13 cellular contexts compared by ENCODE assay signal in the genomic region with DNA sequence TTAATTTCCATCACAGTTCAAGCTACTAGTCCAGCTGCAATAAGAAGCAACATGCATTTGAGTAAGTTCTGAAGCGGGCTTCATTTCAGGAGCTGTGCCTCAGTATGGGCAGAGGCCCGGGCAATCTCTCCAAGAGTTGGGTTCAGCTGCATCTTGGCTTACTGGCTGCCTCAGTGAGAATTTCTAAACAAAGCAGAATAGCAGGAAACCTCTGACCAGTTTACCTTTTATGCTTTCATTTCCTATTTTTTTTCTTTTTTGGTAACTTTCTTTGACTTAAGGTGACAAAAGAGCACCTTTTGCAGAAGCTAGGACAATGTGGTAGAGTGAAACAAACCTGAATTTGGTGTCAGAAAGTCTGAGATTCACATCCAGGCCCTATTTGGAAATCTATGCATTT.
DNase-seq lines count a peak whose midpoint lies in the region; ATAC-seq and TF ChIP-seq lines count a peak whose summit lies in the region.
"Had no signal": no experiment of that assay in that cellular context is flagged by ENCODE, and none has a peak within 500 bp of the region (broad histone marks: within the 10 kb centered on the region; RNA-seq: fewer than 3 reads in every experiment).

No MANE protein-coding gene starts in this region.

- H3K4me1 ChIP-seq in ACC112 (ENCODE audit: control insufficient read depth, insufficient read depth, low read length, unreplicated experiment): no peaks in the 10 kb centered on the region
- peaks cover 34% of the 10 kb centered on the region for H3K4me1 ChIP-seq in MM.1S (ENCODE audit: low read length)
- peaks cover 0 to 6% (median 0%) of the 10 kb centered on the region in 4 donors for H3K4me1 ChIP-seq in tibial artery
- H3K4me1 ChIP-seq: psoas muscle had no signal

- no peak overlapping the region for H3K9ac ChIP-seq in MM.1S (ENCODE audit: low read length)

- H3K27ac ChIP-seq in ACC112 (ENCODE audit: low read depth, low read length): no peak overlapping the region
- peak overlapping the region; percentile 68; the same call in 1 of the 2 replicates for H3K27ac ChIP-seq in MM.1S (ENCODE audit: low read length)
- H3K27ac ChIP-seq in tibial artery: no peak overlapping the region
- H3K27ac ChIP-seq: psoas muscle had no signal

- H3K36me3 ChIP-seq in ACC112 (ENCODE audit: insufficient read depth, low read length) (peaks cover 5% of the 10 kb centered on the region; the same call in 1 of the 2 replicates), MM.1S (replicated peaks; ENCODE audit: insufficient read depth, low read length) (no peaks in the 10 kb centered on the region), tibial artery (peaks cover 0 to 4% (median 0%) of the 10 kb centered on the region in 3 donors)

- peak; percentile 35 for ATAC-seq in GM18909 (IDR thresholded peaks at IDR 0.05; ENCODE audit: poor library complexity, unreplicated experiment)
- ATAC-seq in HG02763 (IDR thresholded peaks at IDR 0.05; ENCODE audit: unreplicated experiment): peak; percentile 16
- ATAC-seq: left cardiac atrium, psoas muscle had no signal

- no peaks in the 10 kb centered on the region for H3K9me3 ChIP-seq in MM.1S (replicated peaks; ENCODE audit: insufficient read depth, low read length)
- H3K9me3 ChIP-seq in tibial artery: peaks cover 0 to 4% (median 3%) of the 10 kb centered on the region in 3 donors

- peaks cover 14% of the 10 kb centered on the region; the same call in 1 of the 2 replicates for H3F3A ChIP-seq in MM.1S (ENCODE audit: insufficient read depth, low read length)

- intact Hi-C loops in tibial artery (cut with DNase I; ENCODE audit: low total_unique reads): no loop called here

- no peaks in the 10 kb centered on the region for H4K20me1 ChIP-seq in MM.1S (ENCODE audit: insufficient read depth, low read length)

- H3K27me3 ChIP-seq in ACC112 (ENCODE audit: insufficient read depth, low read length) (no peaks in the 10 kb centered on the region), MM.1S (replicated peaks; ENCODE audit: insufficient read depth, low read length) (no peaks in the 10 kb centered on the region), tibial artery (no peaks in the 10 kb centered on the region)

- peak overlapping the region; percentile 9 for H2AFZ ChIP-seq in ACC112 (ENCODE audit: low read length, unreplicated experiment)
- peak overlapping the region; percentile 53 for H2AFZ ChIP-seq in MM.1S (ENCODE audit: low read length)

- DNase-seq in MM.1S (peak; percentile 9), NCI-H146 treated with DMSO at 0.1 percent for 48 hours (lab: John Stamatoyannopoulos, UW; ENCODE audit: unreplicated experiment) (no peak), tibial artery (no peak), retina (no peak), DMS53 treated with DMSO at 0.1 percent for 48 hours (lab: John Stamatoyannopoulos, UW; ENCODE audit: unreplicated experiment) (no peak)
- DNase-seq: activated T-cell treated with anti-CD3 and anti-CD28 coated beads for 4 hours; central memory CD4-positive, alpha-beta T cell; left cardiac atrium; NCI-H526 treated with DMSO at 0.1 percent for 48 hours; psoas muscle had no signal

- H3K79me2 ChIP-seq in ACC112 (ENCODE audit: control insufficient read depth, insufficient read depth, low read length, unreplicated experiment) (no peaks in the 10 kb centered on the region), MM.1S (ENCODE audit: low read length) (no peaks in the 10 kb centered on the region)

- no peaks in the 10 kb centered on the region for H3K9me2 ChIP-seq in MM.1S (replicated peaks; ENCODE audit: insufficient read depth, low read length)

- TF ChIP-seq CTCF in MM.1S (IDR thresholded peaks at IDR 0.05; ENCODE audit: low read length): no peak
- no peak for TF ChIP-seq CTCF in tibial artery (IDR thresholded peaks at IDR 0.05)

- H3K4me2 ChIP-seq in MM.1S (ENCODE audit: low read depth, low read length): peak overlapping the region; percentile 55

- no peak overlapping the region for H3K4me3 ChIP-seq in ACC112 (ENCODE audit: low read depth, low read length)
- peak overlapping the region; percentile 29; the same call in 1 of the 2 replicates for H3K4me3 ChIP-seq in MM.1S (ENCODE audit: low read length)
- H3K4me3 ChIP-seq in tibial artery: no peak overlapping the region
- H3K4me3 ChIP-seq: psoas muscle had no signal
